ENCODE assay signal across 8 cellular contexts in genomic region chr10:104231784-104232612, GRCh38. TPM values are rescaled to one million over a fixed set of nuclear protein-coding genes. Genes with fewer than 3 reads are reported as not detected.
DNase-seq lines count a peak whose midpoint lies in the region; ATAC-seq, FAIRE-seq and TF ChIP-seq lines count a peak whose summit lies in the region.

A gene with protein sequence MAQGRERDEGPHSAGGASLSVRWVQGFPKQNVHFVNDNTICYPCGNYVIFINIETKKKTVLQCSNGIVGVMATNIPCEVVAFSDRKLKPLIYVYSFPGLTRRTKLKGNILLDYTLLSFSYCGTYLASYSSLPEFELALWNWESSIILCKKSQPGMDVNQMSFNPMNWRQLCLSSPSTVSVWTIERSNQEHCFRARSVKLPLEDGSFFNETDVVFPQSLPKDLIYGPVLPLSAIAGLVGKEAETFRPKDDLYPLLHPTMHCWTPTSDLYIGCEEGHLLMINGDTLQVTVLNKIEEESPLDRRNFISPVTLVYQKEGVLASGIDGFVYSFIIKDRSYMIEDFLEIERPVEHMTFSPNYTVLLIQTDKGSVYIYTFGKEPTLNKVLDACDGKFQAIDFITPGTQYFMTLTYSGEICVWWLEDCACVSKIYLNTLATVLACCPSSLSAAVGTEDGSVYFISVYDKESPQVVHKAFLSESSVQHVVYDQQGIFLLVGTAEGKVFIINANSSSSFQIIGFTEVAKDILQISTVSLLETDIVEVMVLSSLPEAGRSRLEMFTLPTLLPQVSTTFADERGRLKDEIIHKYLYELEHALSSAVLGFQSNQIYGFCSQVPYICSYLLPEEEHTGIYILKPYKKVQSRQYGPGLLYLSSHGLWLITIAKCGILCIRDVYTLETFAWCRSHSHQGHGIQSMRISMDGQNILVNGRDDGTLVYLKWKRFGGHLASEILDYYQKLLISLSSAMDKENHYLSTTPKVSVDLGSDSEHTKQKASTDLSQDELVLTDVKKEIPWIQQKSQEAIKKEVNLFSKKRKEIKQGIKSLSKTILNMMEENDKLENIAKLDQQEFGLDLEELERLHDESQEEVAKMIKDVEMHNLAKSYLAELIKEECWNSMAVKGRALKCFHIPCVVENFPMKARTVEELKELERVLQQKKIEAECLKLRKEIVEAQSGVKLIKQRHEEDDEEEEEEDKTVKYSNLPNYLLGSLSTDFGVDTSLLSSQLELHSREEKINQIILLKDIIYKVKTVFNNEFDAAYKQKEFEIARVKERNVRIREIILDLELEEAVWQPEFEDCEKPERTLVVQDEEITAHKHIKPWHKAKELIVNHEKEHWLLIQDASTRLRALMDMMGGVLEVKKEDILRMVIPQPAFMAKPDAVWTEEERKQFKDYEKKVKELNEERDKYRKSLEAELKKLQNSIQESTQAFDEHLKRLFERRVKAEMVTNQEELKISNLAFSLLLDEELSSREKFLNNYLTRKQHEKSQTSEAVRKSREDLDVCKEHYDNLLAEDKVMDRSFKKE (N-terminal part only) (minus strand): TSS chr10:104232364. CDS start chr10:104232246, 118 bp downstream.

- ATAC-seq in GM21723 (IDR thresholded peaks at IDR 0.05; ENCODE audit: unreplicated experiment), result peak; percentile 100

- H3K9me3 Mint-ChIP-seq in activated T-helper 1 cell treated with anti-CD3 and anti-CD28 coated beads, Interleukin-12 subunit alpha, Interleukin-12 subunit beta, Interleukin-2, Interleukin-4 antibody, amounts not matched to agents 30 ng/mL and 10 ng/mL and 1 ng/mL, durations not matched to agents 14 hours and 24 hours and 36 hours, result peaks cover 10% of the 10 kb centered on the region

- H3K4me1 ChIP-seq in esophagus squamous epithelium, result peaks cover 8 to 16% (median 9%) of the 10 kb centered on the region in 3 donors
- peaks cover 3% of the 10 kb centered on the region for H3K4me1 ChIP-seq in muscle layer of colon (ENCODE audit: insufficient read depth, low read length)

- H3K27ac Mint-ChIP-seq in activated T-helper 1 cell treated with anti-CD3 and anti-CD28 coated beads, Interleukin-12 subunit alpha, Interleukin-12 subunit beta, Interleukin-2, Interleukin-4 antibody, amounts not matched to agents 30 ng/mL and 10 ng/mL and 1 ng/mL, durations not matched to agents 14 hours and 24 hours and 36 hours, result peak within 1 kb of the TSS; percentile 63

- H3K4me3 Mint-ChIP-seq in activated T-helper 1 cell treated with anti-CD3 and anti-CD28 coated beads, Interleukin-12 subunit alpha, Interleukin-12 subunit beta, Interleukin-2, Interleukin-4 antibody, amounts not matched to agents 30 ng/mL and 10 ng/mL and 1 ng/mL, durations not matched to agents 14 hours and 24 hours and 36 hours, result peak within 1 kb of the TSS; percentile 82

- DNase-seq in DMS 273 treated with DMSO at 0.1 percent for 48 hours (lab: John Stamatoyannopoulos, UW) (peak; percentile 79), RCC 7860 (ENCODE audit: low spot score) (peak; percentile 93), esophagus squamous epithelium (lab: John Stamatoyannopoulos, UW) (peak; percentile 88)
- peak; percentile 85 for DNase-seq in Jurkat, Clone E6-1 (ENCODE audit: low read depth, low spot score)
- peak; percentile 99 for DNase-seq in activated T-helper 1 cell treated with anti-CD3 and anti-CD28 coated beads, Interleukin-12 subunit alpha, Interleukin-12 subunit beta, Interleukin-2, Interleukin-4 antibody, amounts not matched to agents 30 ng/mL and 10 ng/mL and 1 ng/mL, durations not matched to agents 14 hours and 24 hours and 36 hours (ENCODE audit: low spot score)
- DNase-seq in stimulated activated CD8-positive, alpha-beta memory T cell treated with anti-CD3 and anti-CD28 coated beads, Interleukin-4, amount 100 ng/mL, for 48 hours, result peak; percentile 100

- WGBS in esophagus squamous epithelium, 2 donors, result 0 to 1% methylated on average over 29 to 40 of the region's 60 CpGs

- no peak for TF ChIP-seq POLR2A in esophagus squamous epithelium (IDR thresholded peaks at IDR 0.05)

- peaks cover 0 to 19% (median 0%) of the 10 kb centered on the region in 4 donors for H3K27me3 ChIP-seq in esophagus squamous epithelium
- no peaks in the 10 kb centered on the region for H3K27me3 ChIP-seq in muscle layer of colon (ENCODE audit: control insufficient read depth in 1 of 2, insufficient read depth in 2 of 2, low read length in 2 of 2)

- peak in 1 of 6 experiments; percentile 32 for TF ChIP-seq CTCF in esophagus squamous epithelium (IDR thresholded peaks at IDR 0.05)

- H3K4me1 Mint-ChIP-seq in activated T-helper 1 cell treated with anti-CD3 and anti-CD28 coated beads, Interleukin-12 subunit alpha, Interleukin-12 subunit beta, Interleukin-2, Interleukin-4 antibody, amounts not matched to agents 30 ng/mL and 10 ng/mL and 1 ng/mL, durations not matched to agents 14 hours and 24 hours and 36 hours (ENCODE audit: low read depth), result peaks cover 12% of the 10 kb centered on the region

- peak within 1 kb of the TSS; percentile 61 for H3K4me3 ChIP-seq in Jurkat, Clone E6-1 (ENCODE audit: low read length)
- H3K4me3 ChIP-seq in esophagus squamous epithelium (peak within 1 kb of the TSS; percentile 61 to 84 (median 76)), muscle layer of colon (ENCODE audit: low read depth in 1 of 2, low read length in 2 of 2) (peak within 1 kb of the TSS; percentile 76 to 88)

- H3K36me3 ChIP-seq in esophagus squamous epithelium (no peaks in the 10 kb centered on the region), muscle layer of colon (ENCODE audit: insufficient read depth, low read length) (no peaks in the 10 kb centered on the region)

- H3K27ac ChIP-seq in esophagus squamous epithelium (peak within 1 kb of the TSS in 3 of 4 donors; percentile 49 to 78 (median 73)), muscle layer of colon (ENCODE audit: low read depth, low read length) (no peak within 1 kb of the TSS)

- peaks cover 33% of the 10 kb centered on the region for H3K27me3 Mint-ChIP-seq in activated T-helper 1 cell treated with anti-CD3 and anti-CD28 coated beads, Interleukin-12 subunit alpha, Interleukin-12 subunit beta, Interleukin-2, Interleukin-4 antibody, amounts not matched to agents 30 ng/mL and 10 ng/mL and 1 ng/mL, durations not matched to agents 14 hours and 24 hours and 36 hours (ENCODE audit: insufficient read depth)

- H3K36me3 Mint-ChIP-seq in activated T-helper 1 cell treated with anti-CD3 and anti-CD28 coated beads, Interleukin-12 subunit alpha, Interleukin-12 subunit beta, Interleukin-2, Interleukin-4 antibody, amounts not matched to agents 30 ng/mL and 10 ng/mL and 1 ng/mL, durations not matched to agents 14 hours and 24 hours and 36 hours (ENCODE audit: low read depth), result no peaks in the 10 kb centered on the region

- intact Hi-C loops in activated T-helper 1 cell treated with anti-CD3 and anti-CD28 coated beads, Interleukin-12 subunit alpha, Interleukin-12 subunit beta, Interleukin-2, Interleukin-4 antibody, amounts not matched to agents 30 ng/mL and 10 ng/mL and 1 ng/mL, durations not matched to agents 14 hours and 24 hours and 36 hours (cut with micrococcal nuclease), result loop anchor here (1.0 to 10.0 kb wide), 8 partner anchors 24 to 477 kb away; partner anchors contain the start of genes GSTO2, ITPRIP, SLK and STN1
- intact Hi-C loops in esophagus squamous epithelium (cut with DNase I), result no loop called here

- no peak within 1 kb of the TSS for H3K9ac ChIP-seq in muscle layer of colon (ENCODE audit: low read length)

- H3K9me3 ChIP-seq in esophagus squamous epithelium, result no peaks in the 10 kb centered on the region
- no peaks in the 10 kb centered on the region for H3K9me3 ChIP-seq in muscle layer of colon (ENCODE audit: low read length)

- peak; percentile 90 for FAIRE-seq in RCC 7860 (lab: Jason Lieb, UNC)

RNA-seq across cellular contexts. Expression of the gene that starts here (rescaled TPM):
- polyA plus RNA-seq in Jurkat, Clone E6-1 (2012; ENCODE audit: insufficient read depth, insufficient read length), result not detected
- total RNA-seq in activated T-helper 1 cell treated with anti-CD3 and anti-CD28 coated beads, Interleukin-12 subunit alpha, Interleukin-12 subunit beta, Interleukin-2, Interleukin-4 antibody, amounts not matched to agents 30 ng/mL and 10 ng/mL and 1 ng/mL, durations not matched to agents 14 hours and 24 hours and 36 hours, result not detected in 2 replicates
- total RNA-seq in esophagus squamous epithelium, result under 1 TPM in 2 of 4 donors, not detected in 2; 0.19 to 0.38 TPM

Comparison
In these comparisons a context has a peak if more than half of its experiments do, and no peak if none do; other contexts are left out.
1. Peak in DNase-seq in activated T-helper 1 cell treated with anti-CD3 and anti-CD28 coated beads, Interleukin-12 subunit alpha, Interleukin-12 subunit beta, Interleukin-2, Interleukin-4 antibody, amounts not matched to agents 30 ng/mL and 10 ng/mL and 1 ng/mL, durations not matched to agents 14 hours and 24 hours and 36 hours; RNA of the gene not detected or under 1 TPM.
2. Peak in DNase-seq, H3K4me3 ChIP-seq and H3K27ac ChIP-seq in esophagus squamous epithelium; RNA of the gene not detected or under 1 TPM.